ENCODE assay signal across 8 cellular contexts in the genomic region with DNA sequence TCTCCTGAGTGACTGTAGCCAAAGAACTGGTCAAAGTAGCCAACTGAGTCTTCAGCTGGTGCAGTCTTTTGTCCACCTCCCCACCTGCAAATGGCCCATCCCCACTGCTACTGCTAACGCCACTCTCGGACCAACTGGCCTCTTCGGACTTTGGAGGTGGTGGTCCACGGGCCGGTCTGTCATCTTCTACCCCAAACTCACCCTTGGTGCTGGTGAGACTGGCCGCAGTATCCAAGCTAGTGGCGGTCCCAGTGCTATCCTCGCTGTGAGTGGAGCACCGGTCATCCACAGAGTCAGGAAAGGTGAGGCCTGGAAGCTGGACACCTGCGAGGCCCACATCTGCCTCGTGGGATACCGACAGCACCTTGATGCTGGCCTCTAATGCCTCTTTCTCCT. TPM values are rescaled to one million over a fixed set of nuclear protein-coding genes. Genes with fewer than 3 reads are reported as not detected.
DNase-seq lines count a peak whose midpoint lies in the region; TF ChIP-seq lines count a peak whose summit lies in the region.

No MANE protein-coding gene starts in this region.

- peak overlapping the region; percentile 47 for H3K14ac ChIP-seq in trophoblast cell (ENCODE audit: low read length)

- POLR2A ChIA-PET in RWPE1 (lab: Yijun Ruan, JAX; ENCODE audit: low non-redundant PET): interaction anchor here (0.8 kb wide), 1 partner anchor 9 kb away, joined by 3 read pairs; the partner anchor contains the start of gene FSCN3

- H3K9me2 ChIP-seq in DOHH2 (replicated peaks; ENCODE audit: control insufficient read depth, low read length): no peaks in the 10 kb centered on the region

- H3K79me1 ChIP-seq in trophoblast cell (ENCODE audit: low read length): peaks cover 16% of the 10 kb centered on the region

- H2BK5ac ChIP-seq in trophoblast cell (ENCODE audit: low read depth, low read length, poor library complexity): no peak overlapping the region

- H3K4me2 ChIP-seq in DOHH2 (ENCODE audit: low read length): peak overlapping the region; percentile 81
- H3K4me2 ChIP-seq in trophoblast cell (ENCODE audit: low read length): peak overlapping the region; percentile 86

- CTCF ChIA-PET in RWPE1 (lab: Yijun Ruan, JAX): interaction anchor here (0.6 to 0.9 kb wide), 2 partner anchors 82 to 204 kb away, joined by 4 read pairs; no protein-coding TSS in a partner anchor

- peaks cover 26% of the 10 kb centered on the region; the same call in 1 of the 2 replicates for H4K20me1 ChIP-seq in DOHH2 (ENCODE audit: control insufficient read depth, insufficient read depth, low read depth, low read length)

- peak overlapping the region; percentile 88 for H4K8ac ChIP-seq in trophoblast cell (ENCODE audit: low read depth, low read length)

- DNase-seq in RWPE1 (ENCODE audit: low spot score): no peak
- no peak for DNase-seq in esophagus squamous epithelium (lab: John Stamatoyannopoulos, UW)
- DNase-seq in trophoblast cell: no peak
- no peak for DNase-seq in RKO (ENCODE audit: low spot score)
- no peak for DNase-seq in NCI-H1092 treated with DMSO at 0.1 percent for 48 hours (lab: John Stamatoyannopoulos, UW)
- no peak for DNase-seq in kidney glomerular epithelial cell (lab: John Stamatoyannopoulos, UW)
- no peak for DNase-seq in hypothalamus (lab: John Stamatoyannopoulos, UW)

- H4K91ac ChIP-seq in trophoblast cell (ENCODE audit: low read depth, low read length): peak overlapping the region; percentile 52

- no peak overlapping the region for H3K23ac ChIP-seq in trophoblast cell (ENCODE audit: low read length)

- TF ChIP-seq POLR2A in esophagus squamous epithelium (IDR thresholded peaks at IDR 0.05): no peak

- peak overlapping the region; percentile 46 for H2AFZ ChIP-seq in trophoblast cell (ENCODE audit: insufficient read depth, low read length, poor library complexity)

- 28 to 37% methylated on average over 6 to 12 of the region's 12 CpGs for WGBS in esophagus squamous epithelium, 2 donors
- no CpG with 5 or more reads among the region's 12 CpGs for WGBS in trophoblast cell (ENCODE audit: extremely low coverage, insufficient coverage, insufficient read length)

- no peak overlapping the region for H2BK120ac ChIP-seq in trophoblast cell (ENCODE audit: insufficient read depth, low read length, poor library complexity)

- peak overlapping the region; percentile 6 for H2AK5ac ChIP-seq in trophoblast cell (ENCODE audit: low read length)

- intact Hi-C loops in esophagus squamous epithelium (cut with DNase I): no loop called here

- peak overlapping the region; percentile 37 for H3K18ac ChIP-seq in trophoblast cell (ENCODE audit: low read length)

- H3K36me3 ChIP-seq in DOHH2 (ENCODE audit: control insufficient read depth, low read length): peaks cover 47% of the 10 kb centered on the region
- H3K36me3 ChIP-seq in esophagus squamous epithelium: peaks cover 8 to 40% (median 10%) of the 10 kb centered on the region in 3 donors
- peaks cover 15 to 22% of the 10 kb centered on the region in 2 experiments for H3K36me3 ChIP-seq in trophoblast cell (ENCODE audit: control insufficient read depth in 1 of 2, insufficient read depth in 2 of 2, low read length in 2 of 2)

- H3K9me3 ChIP-seq in DOHH2 (ENCODE audit: control insufficient read depth, insufficient read depth, low read length): no peaks in the 10 kb centered on the region
- no peaks in the 10 kb centered on the region for H3K9me3 ChIP-seq in esophagus squamous epithelium
- H3K9me3 ChIP-seq in trophoblast cell (ENCODE audit: insufficient read depth, low read depth, low read length): no peaks in the 10 kb centered on the region

- H3K4me3 ChIP-seq in DOHH2 (ENCODE audit: low read length) (peak overlapping the region; percentile 80), esophagus squamous epithelium (peak overlapping the region; percentile 74 to 87 (median 79)), trophoblast cell (ENCODE audit: low read depth, low read length) (peak overlapping the region; percentile 86)

- peaks cover 37% of the 10 kb centered on the region for H3K4me1 ChIP-seq in DOHH2 (ENCODE audit: control insufficient read depth, low read length)
- H3K4me1 ChIP-seq in esophagus squamous epithelium: peaks cover 36 to 76% (median 41%) of the 10 kb centered on the region in 3 donors
- H3K4me1 ChIP-seq in trophoblast cell (ENCODE audit: control insufficient read depth in 1 of 2, insufficient read depth in 2 of 2, low read length in 2 of 2): peaks cover 23 to 29% of the 10 kb centered on the region in 2 experiments

- no peak overlapping the region for H3K27ac ChIP-seq in DOHH2 (ENCODE audit: low read depth, low read length)
- peak overlapping the region; percentile 76 for H3K27ac ChIP-seq in RWPE1
- H3K27ac ChIP-seq in esophagus squamous epithelium: peak overlapping the region; percentile 85 to 91 (median 90)
- no peak overlapping the region for H3K27ac ChIP-seq in trophoblast cell (ENCODE audit: low read depth, low read length)

- no peak overlapping the region for H2BK12ac ChIP-seq in trophoblast cell (ENCODE audit: low read length)

- H3K27me3 ChIP-seq in DOHH2 (ENCODE audit: control insufficient read depth, low read length) (no peaks in the 10 kb centered on the region), esophagus squamous epithelium (no peaks in the 10 kb centered on the region), trophoblast cell (ENCODE audit: insufficient read depth, low read length) (no peaks in the 10 kb centered on the region)

- no peak overlapping the region for H4K12ac ChIP-seq in trophoblast cell (ENCODE audit: low read depth, low read length)

- H3K79me2 ChIP-seq in DOHH2 (ENCODE audit: control insufficient read depth, low read length) (peaks cover 58% of the 10 kb centered on the region), trophoblast cell (ENCODE audit: control insufficient read depth, insufficient read depth, low read length, poor library complexity) (peaks cover 14% of the 10 kb centered on the region)

- H3K4ac ChIP-seq in trophoblast cell (ENCODE audit: low read depth, low read length): peak overlapping the region; percentile 16

- H3F3A ChIP-seq in DOHH2 (ENCODE audit: control insufficient read depth, insufficient read depth): peaks cover 8% of the 10 kb centered on the region

- no peak for TF ChIP-seq CTCF in DOHH2 (IDR thresholded peaks at IDR 0.05; ENCODE audit: low read depth, low read length, poor library complexity, severe bottlenecking)
- no peak for TF ChIP-seq CTCF in RWPE1 (conservative IDR thresholded peaks at IDR 0.05; ENCODE audit: low read depth)
- no peak for TF ChIP-seq CTCF in esophagus squamous epithelium (IDR thresholded peaks at IDR 0.05)

- H3K9ac ChIP-seq in trophoblast cell (ENCODE audit: low read length): peak overlapping the region; percentile 78

RNA-seq across cellular contexts. Expression of gene GCC1, which starts 0.8 kb away (rescaled TPM):
- 10 to 100 TPM; 13.5 to 17.3 (median 14.9) TPM for total RNA-seq in esophagus squamous epithelium
- polyA plus RNA-seq in trophoblast cell (2013): 9.0 TPM in 2 replicates

RNA-seq across cellular contexts. Expression of gene ARF5, which starts 3.6 kb away (rescaled TPM):
- total RNA-seq in esophagus squamous epithelium: 100 to 1,000 TPM; 169 to 260 (median 209) TPM
- polyA plus RNA-seq in trophoblast cell (2013): 131 and 139 TPM in 2 replicates

RNA-seq across cellular contexts. Expression of gene FSCN3, which starts 8.9 kb away (rescaled TPM):
- total RNA-seq in esophagus squamous epithelium: 1 to 10 TPM in 3 of 4 donors, not detected in 1; 1.1 to 3.1 (median 2.9) TPM
- polyA plus RNA-seq in trophoblast cell (2013): 1.7 and 1.9 TPM in 2 replicates

RNA-seq across cellular contexts. Expression of gene PAX4, which starts 33.3 kb away (rescaled TPM):
- not detected for total RNA-seq in esophagus squamous epithelium
- 0.03 TPM in 1 of 2 replicates, not detected in the other for polyA plus RNA-seq in trophoblast cell (2013)

Comparison
In these comparisons a context has a peak if more than half of its experiments do, and no peak if none do; other contexts are left out.
1. H3K27ac ChIP-seq: peak in RWPE1 (single experiment) and esophagus squamous epithelium (4 of 4); none in DOHH2 (single experiment) and trophoblast cell (single experiment).
2. Peak in every context shown above with its lines, with median percentiles within 50 percentile points of each other: H3K4me3 ChIP-seq.